In the genomic region with DNA sequence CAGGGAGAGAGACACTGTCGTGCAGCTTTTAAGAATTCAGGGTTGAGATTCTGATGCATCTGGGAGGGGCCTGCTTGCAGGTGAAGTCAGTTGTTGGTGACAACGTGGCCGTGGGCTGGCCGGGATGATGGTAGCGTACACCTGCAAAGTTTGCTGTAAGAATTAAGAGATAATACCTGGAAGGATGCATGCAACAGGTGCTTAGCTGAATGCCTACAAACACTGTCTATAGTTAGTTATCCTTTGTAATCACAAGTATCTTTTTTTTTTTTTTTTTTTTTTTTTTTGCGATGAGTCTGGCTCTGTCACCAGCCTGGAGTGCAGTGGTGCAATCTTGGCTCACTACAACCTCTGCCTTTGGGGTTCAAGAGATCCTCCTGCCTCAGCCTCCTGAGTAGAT, we compare ENCODE assay signal across 23 cellular contexts.
"Had no signal": no experiment of that assay in that cellular context is flagged by ENCODE, and none has a peak within 500 bp of the region (broad histone marks: within the 10 kb centered on the region; RNA-seq: fewer than 3 reads in every experiment).

No MANE protein-coding gene starts in this region.

- H3K4me3 Mint-ChIP-seq: immature natural killer cell, mesothelial cell of epicardium, naive B cell had no signal

- H3K36me3 ChIP-seq: esophagus muscularis mucosa, gastroesophageal sphincter, heart left ventricle, lower lobe of right lung had no signal

- H3K4me1 ChIP-seq: esophagus muscularis mucosa, foreskin keratinocyte, gastroesophageal sphincter, heart left ventricle, lower lobe of right lung had no signal

- H2AFZ ChIP-seq: hepatocyte had no signal

- H3K9me3 ChIP-seq: lower lobe of right lung, mucosa of descending colon had no signal

- H3K27ac Mint-ChIP-seq: mesothelial cell of epicardium, naive B cell had no signal

- H3K36me3 Mint-ChIP-seq: immature natural killer cell had no signal

- H3K4me2 ChIP-seq: hepatocyte had no signal

- H3K27ac ChIP-seq: coronary artery, dorsolateral prefrontal cortex, esophagus muscularis mucosa, foreskin keratinocyte, gastroesophageal sphincter, heart left ventricle, hepatocyte, lower lobe of right lung had no signal

- H3K27me3 ChIP-seq: foreskin keratinocyte, hepatocyte had no signal

- DNase-seq: dermis blood vessel endothelial cell; dorsolateral prefrontal cortex; effector CD4-positive, alpha-beta T cell; effector memory CD4-positive, alpha-beta T cell; foreskin keratinocyte; heart left ventricle; hypothalamus; immature natural killer cell; islet precursor cell; kidney; kidney glomerular epithelial cell; left colon; left ventricle myocardium superior; lower lobe of right lung; mesenchymal stem cell; mucosa of descending colon; naive B cell had no signal

- ATAC-seq: foreskin keratinocyte, gastroesophageal sphincter, heart left ventricle, left colon, left lobe of liver, left ventricle myocardium superior, lower lobe of right lung, mucosa of descending colon had no signal

- H3K4me1 Mint-ChIP-seq: immature natural killer cell, mesothelial cell of epicardium had no signal

- H3K4me3 ChIP-seq: coronary artery, dorsolateral prefrontal cortex, esophagus muscularis mucosa, gastroesophageal sphincter, heart left ventricle, hepatocyte, lower lobe of right lung, mucosa of descending colon had no signal

- H3K79me2 ChIP-seq: hepatocyte had no signal
